In genomic region chr12:46367351-46368029, GRCh38 we compare ENCODE assay signal across 9 cellular contexts. TPM values are rescaled to one million over a fixed set of nuclear protein-coding genes. Genes with fewer than 3 reads are reported as not detected.
DNase-seq lines count a peak whose midpoint lies in the region; TF ChIP-seq lines count a peak whose summit lies in the region.
"Had no signal": no experiment of that assay in that cellular context is flagged by ENCODE, and none has a peak within 500 bp of the region (broad histone marks: within the 10 kb centered on the region; RNA-seq: fewer than 3 reads in every experiment).

No MANE protein-coding gene starts in this region.

- H3K27ac ChIP-seq in breast epithelium (peak overlapping the region; percentile 22 to 98), mesendoderm (ENCODE audit: low read depth, low read length) (no peak overlapping the region)

- H3K27me3 ChIP-seq in breast epithelium (no peaks in the 10 kb centered on the region), mesendoderm (ENCODE audit: insufficient read depth, low read length, poor library complexity) (no peaks in the 10 kb centered on the region)

- H3K4me1 ChIP-seq in breast epithelium (peaks cover 6 to 26% of the 10 kb centered on the region in 2 donors), mesendoderm (ENCODE audit: control insufficient read depth, low read depth, low read length) (no peaks in the 10 kb centered on the region)

- H3K4me3 ChIP-seq in breast epithelium (peak overlapping the region; percentile 89 to 99 (median 97)), mesendoderm (ENCODE audit: low read length) (no peak overlapping the region)

- peak overlapping the region; percentile 20 for H3K56ac ChIP-seq in mesendoderm (ENCODE audit: low read length)

- H3K27me3 Mint-ChIP-seq in activated naive CD4-positive, alpha-beta T cell treated with anti-CD3 and anti-CD28 coated beads for 36 hours (ENCODE audit: low read depth), result no peaks in the 10 kb centered on the region
- H3K27me3 Mint-ChIP-seq in type B pancreatic cell, result no peaks in the 10 kb centered on the region

- no peak overlapping the region for H3K4ac ChIP-seq in mesendoderm (ENCODE audit: low read depth, low read length)

- no peak overlapping the region for H3K9ac ChIP-seq in mesendoderm (ENCODE audit: low read length)

- no CpG with 5 or more reads among the region's 5 CpGs for WGBS in mesendoderm (ENCODE audit: extremely low coverage, insufficient coverage, low lambda C conversion rate)

- no peak overlapping the region for H2BK5ac ChIP-seq in mesendoderm (ENCODE audit: low read length)

- H3K27ac Mint-ChIP-seq in activated naive CD4-positive, alpha-beta T cell treated with anti-CD3 and anti-CD28 coated beads for 36 hours, result peak overlapping the region; percentile 78
- peak overlapping the region; percentile 55 for H3K27ac Mint-ChIP-seq in type B pancreatic cell

- H4K5ac ChIP-seq in mesendoderm (ENCODE audit: low read length), result no peak overlapping the region

- H2BK15ac ChIP-seq in mesendoderm (replicated peaks; ENCODE audit: low read depth), result no peak overlapping the region

- H3K4me2 ChIP-seq in mesendoderm (ENCODE audit: low read length), result peak overlapping the region; percentile 12

- intact Hi-C loops in activated naive CD4-positive, alpha-beta T cell treated with anti-CD3 and anti-CD28 coated beads for 36 hours (cut with micrococcal nuclease), result loop anchor here (2.0 kb wide), 1 partner anchor 15 kb away; no protein-coding TSS in a partner anchor
- intact Hi-C loops in breast epithelium (cut with DNase I; ENCODE audit: low total_unique reads), result no loop called here

- no peak overlapping the region for H4K8ac ChIP-seq in mesendoderm (ENCODE audit: low read depth, low read length)

- no peak for DNase-seq in activated naive CD4-positive, alpha-beta T cell treated with anti-CD3 and anti-CD28 coated beads for 36 hours
- no peak for DNase-seq in activated naive CD4-positive, alpha-beta T cell treated with anti-CD3 and anti-CD28 coated beads, Interleukin-2, amount 50 U/mL, for 16 hours
- DNase-seq in breast epithelium (ENCODE audit: low spot score in 2 of 2), result no peak
- no peak for DNase-seq in mesendoderm
- DNase-seq in type B pancreatic cell (ENCODE audit: extremely low spot score, unreplicated experiment), result no peak
- no peak for DNase-seq in NCI-H774 (lab: John Stamatoyannopoulos, UW)
- DNase-seq in DMS53 (lab: John Stamatoyannopoulos, UW), result no peak
- DNase-seq in effector CD4-positive, alpha-beta T cell, result no peak
- DNase-seq: NCI-H1105 had no signal

- H3K18ac ChIP-seq in mesendoderm (ENCODE audit: low read length), result no peak overlapping the region

- H3K36me3 ChIP-seq in breast epithelium, result peaks cover 15% of the 10 kb centered on the region
- peaks cover 21% of the 10 kb centered on the region for H3K36me3 ChIP-seq in mesendoderm (ENCODE audit: control insufficient read depth, insufficient read depth, low read length)

- peaks cover 6% of the 10 kb centered on the region for H3K79me1 ChIP-seq in mesendoderm (ENCODE audit: low read length)

- peaks cover 49% of the 10 kb centered on the region for H3K79me2 ChIP-seq in mesendoderm (ENCODE audit: control insufficient read depth, insufficient read depth, low read length)

- H3K23ac ChIP-seq in mesendoderm (ENCODE audit: low read length), result no peak overlapping the region

- TF ChIP-seq CTCF in breast epithelium (IDR thresholded peaks at IDR 0.05), result no peak
- TF ChIP-seq CTCF in type B pancreatic cell (conservative IDR thresholded peaks at IDR 0.05), result no peak

- H2AK5ac ChIP-seq in mesendoderm (ENCODE audit: low read length), result no peak overlapping the region

- no peak for TF ChIP-seq POLR2A in breast epithelium (IDR thresholded peaks at IDR 0.05)

- no peaks in the 10 kb centered on the region for H3K9me3 ChIP-seq in breast epithelium

- H3K36me3 Mint-ChIP-seq in activated naive CD4-positive, alpha-beta T cell treated with anti-CD3 and anti-CD28 coated beads for 36 hours (ENCODE audit: low read depth), result peaks cover 83% of the 10 kb centered on the region
- H3K36me3 Mint-ChIP-seq in type B pancreatic cell, result peaks cover 61% of the 10 kb centered on the region

- no peaks in the 10 kb centered on the region for H3K9me3 Mint-ChIP-seq in activated naive CD4-positive, alpha-beta T cell treated with anti-CD3 and anti-CD28 coated beads for 36 hours
- H3K9me3 Mint-ChIP-seq in type B pancreatic cell, result no peaks in the 10 kb centered on the region

- CTCF ChIA-PET in activated naive CD4-positive, alpha-beta T cell treated with anti-CD3 and anti-CD28 coated beads for 36 hours (lab: Charles Lee), result interaction anchor here (0.7 to 1.3 kb wide), 5 partner anchors 14 to 310 kb away, joined by 3 to 5 read pairs (median 3); no protein-coding TSS in a partner anchor

- peak overlapping the region; percentile 96 for H3K4me3 Mint-ChIP-seq in activated naive CD4-positive, alpha-beta T cell treated with anti-CD3 and anti-CD28 coated beads for 36 hours
- peak overlapping the region; percentile 61 for H3K4me3 Mint-ChIP-seq in type B pancreatic cell

- peaks cover 66% of the 10 kb centered on the region for H3K4me1 Mint-ChIP-seq in activated naive CD4-positive, alpha-beta T cell treated with anti-CD3 and anti-CD28 coated beads for 36 hours (ENCODE audit: low read depth)
- peaks cover 35% of the 10 kb centered on the region for H3K4me1 Mint-ChIP-seq in type B pancreatic cell (ENCODE audit: unreplicated experiment)

- H2BK120ac ChIP-seq in mesendoderm (ENCODE audit: low read depth, low read length), result no peak overlapping the region

RNA-seq across cellular contexts. Expression of gene SLC38A2, which starts 5.1 kb away (rescaled TPM):
- total RNA-seq in activated naive CD4-positive, alpha-beta T cell treated with anti-CD3 and anti-CD28 coated beads for 36 hours, result 100 to 1,000 TPM; 196 to 206 TPM
- total RNA-seq in breast epithelium, result 100 to 1,000 TPM; 250 to 424 (median 399) TPM
- 295 TPM for polyA plus RNA-seq in mesendoderm (2013, experiment 1 of 2)
- polyA plus RNA-seq in mesendoderm (2013, experiment 2 of 2), result 286 TPM
- 204 and 217 TPM in 2 replicates for total RNA-seq in type B pancreatic cell (ENCODE audit: low replicate concordance)
